Comparison of ENCODE assay signal across 9 cellular contexts in genomic region chr21:41631564-41632461, GRCh38.
DNase-seq lines count a peak whose midpoint lies in the region; ATAC-seq and TF ChIP-seq lines count a peak whose summit lies in the region.
"Had no signal": no experiment of that assay in that cellular context is flagged by ENCODE, and none has a peak within 500 bp of the region (broad histone marks: within the 10 kb centered on the region; RNA-seq: fewer than 3 reads in every experiment).

No MANE protein-coding gene starts in this region.

- peaks cover 53% of the 10 kb centered on the region for H3K4me1 Mint-ChIP-seq in HFFc6 (ENCODE audit: low read depth)

- H3K27me3 ChIP-seq in esophagus squamous epithelium = no peaks in the 10 kb centered on the region
- H3K27me3 ChIP-seq in suprapubic skin = no peaks in the 10 kb centered on the region

- DNase-seq in HFFc6 (no peak), NCI-H510A (lab: John Stamatoyannopoulos, UW) (peak; percentile 50), esophagus squamous epithelium (lab: John Stamatoyannopoulos, UW) (no peak), suprapubic skin (ENCODE audit: low spot score in 2 of 2) (no peak), CD1c-positive myeloid dendritic cell (ENCODE audit: extremely low spot score) (no peak), HuH-7.5 (ENCODE audit: low spot score) (no peak)
- DNase-seq: activated CD8-positive, alpha-beta memory T cell treated with anti-CD3 and anti-CD28 coated beads for 24 hours; heart right ventricle had no signal

- 0 out of 2 replicates have a peak, but pooled peaks cover 8% of the 10 kb centered on the region for H3K36me3 Mint-ChIP-seq in HFFc6 (ENCODE audit: low read depth)

- TF ChIP-seq CTCF in HFFc6 (IDR thresholded peaks at IDR 0.05) (no peak), esophagus squamous epithelium (IDR thresholded peaks at IDR 0.05) (no peak), suprapubic skin (IDR thresholded peaks at IDR 0.05) (no peak)

- H3K36me3 ChIP-seq in esophagus squamous epithelium (no peaks in the 10 kb centered on the region), suprapubic skin (no peaks in the 10 kb centered on the region)
- H3K36me3 ChIP-seq: heart right ventricle had no signal

- ATAC-seq in HG02840 (IDR thresholded peaks at IDR 0.05; ENCODE audit: low FRiP score, unreplicated experiment) = no peak
- ATAC-seq: heart right ventricle had no signal

- TF ChIP-seq POLR2A in esophagus squamous epithelium (IDR thresholded peaks at IDR 0.05) (no peak), suprapubic skin (IDR thresholded peaks at IDR 0.05) (no peak)

- no peak overlapping the region for H3K4me3 ChIP-seq in esophagus squamous epithelium
- H3K4me3 ChIP-seq in suprapubic skin = no peak overlapping the region
- H3K4me3 ChIP-seq: heart right ventricle had no signal

- intact Hi-C loops in esophagus squamous epithelium (cut with DNase I) = no loop called here

- no peak for TF ChIP-seq EP300 in suprapubic skin (IDR thresholded peaks at IDR 0.05)

- no peak overlapping the region; the same call in 1 of the 2 replicates for H3K4me3 Mint-ChIP-seq in HFFc6

- H3K27ac Mint-ChIP-seq in HFFc6 = peak overlapping the region; percentile 60

- peaks cover 2% of the 10 kb centered on the region for H3K27me3 Mint-ChIP-seq in HFFc6 (ENCODE audit: insufficient read depth)

- 49 to 67% methylated on average over 8 of the region's 14 CpGs for WGBS in esophagus squamous epithelium, 2 donors
- WGBS in suprapubic skin = 64% methylated on average over 11 of the region's 14 CpGs

- H3K27ac ChIP-seq in esophagus squamous epithelium = peak overlapping the region; percentile 84 to 92 (median 88)
- H3K27ac ChIP-seq in suprapubic skin = peak overlapping the region; percentile 30
- H3K27ac ChIP-seq: heart right ventricle had no signal

- H3K4me1 ChIP-seq in esophagus squamous epithelium (peaks cover 17 to 78% (median 28%) of the 10 kb centered on the region in 3 donors), suprapubic skin (peaks cover 32% of the 10 kb centered on the region)
- H3K4me1 ChIP-seq: heart right ventricle had no signal

- H3K9me3 Mint-ChIP-seq in HFFc6 = peaks cover 13% of the 10 kb centered on the region

- H3K9me3 ChIP-seq in esophagus squamous epithelium (no peaks in the 10 kb centered on the region), suprapubic skin (no peaks in the 10 kb centered on the region)
